6 cellular contexts compared by ENCODE assay signal in genomic region chr10:47565517-47565920, GRCh38. TPM values are rescaled to one million over a fixed set of nuclear protein-coding genes. Genes with fewer than 3 reads are reported as not detected.
DNase-seq lines count a peak whose midpoint lies in the region; ATAC-seq and TF ChIP-seq lines count a peak whose summit lies in the region.
"Not testable (repeated sequence)": the region's sequence is repeated elsewhere in the genome, so short reads cannot be mapped to it uniquely, and the experiment has no call there.

No MANE protein-coding gene starts in this region.

- H3K36me3 Mint-ChIP-seq in GM23338 (ENCODE audit: low read depth), result not testable (repeated sequence)

- H3F3A ChIP-seq in GM23338 (replicated peaks; ENCODE audit: low read depth), result not testable (repeated sequence)

- H2AFZ ChIP-seq in GM23338, result not testable (repeated sequence)

- not testable (repeated sequence) for H4K20me1 ChIP-seq in GM23338 (replicated peaks; ENCODE audit: insufficient read depth)

- H3K9me2 ChIP-seq in GM23338 (ENCODE audit: insufficient read depth), result not testable (repeated sequence)

- H3K27me3 Mint-ChIP-seq in GM23338 (ENCODE audit: insufficient read depth, low read depth, poor library complexity), result not testable (repeated sequence)

- H3K9me3 ChIP-seq in right cardiac atrium (ENCODE audit: control insufficient read depth, low read length); right lobe of liver: not testable (repeated sequence)

- not testable (repeated sequence) for H3K4me1 ChIP-seq in GM23338 (ENCODE audit: insufficient read depth); right cardiac atrium (ENCODE audit: control insufficient read depth, insufficient read depth, low read length); right lobe of liver

- not testable (repeated sequence) for H3K79me2 ChIP-seq in GM23338 (replicated peaks; ENCODE audit: insufficient read depth)

- not testable (repeated sequence) for H3K4me3 ChIP-seq in GM23338; right cardiac atrium (ENCODE audit: low read length); right lobe of liver

- ATAC-seq in GM23338, result peak; percentile 34
- peak; percentile 41 for ATAC-seq in esophagus mucosa
- peak in 1 of 2 donors; percentile 52 for ATAC-seq in right cardiac atrium
- peak in 3 of 4 donors; percentile 26 to 63 (median 45) for ATAC-seq in right lobe of liver
- ATAC-seq in omental fat pad (ENCODE audit: low FRiP score), result peak; percentile 20
- peak; percentile 37 for ATAC-seq in stimulated activated naive CD8-positive, alpha-beta T cell treated with anti-CD3 and anti-CD28 coated beads, Interleukin-15, Interleukin-2, amounts not matched to agents 100 U/mL and 50 U/mL, for 24 hours

- TF ChIP-seq CTCF in GM23338 (conservative IDR thresholded peaks at IDR 0.05; ENCODE audit: low read depth in 2 of 2); right lobe of liver (IDR thresholded peaks at IDR 0.05); omental fat pad (IDR thresholded peaks at IDR 0.05): not testable (repeated sequence)

- not testable (repeated sequence) for H3K27ac Mint-ChIP-seq in GM23338

- WGBS in right cardiac atrium, result 75% methylated on average over 47 of the region's 47 CpGs
- WGBS in right lobe of liver (ENCODE audit: insufficient coverage, low coverage, low lambda C conversion rate, missing lambda C conversion rate), result no CpG with 5 or more reads among the region's 47 CpGs

- not testable (repeated sequence) for H3K4me3 Mint-ChIP-seq in GM23338

- H3K9me3 Mint-ChIP-seq in GM23338, result not testable (repeated sequence)

- not testable (repeated sequence) for H3K27ac ChIP-seq in GM23338 (ENCODE audit: low read depth); right cardiac atrium (ENCODE audit: low read length); right lobe of liver

- not testable (repeated sequence) for DNase-seq in GM23338 (ENCODE audit: low spot score); right lobe of liver; omental fat pad (ENCODE audit: low spot score); stimulated activated naive CD8-positive, alpha-beta T cell treated with anti-CD3 and anti-CD28 coated beads, Interleukin-15, Interleukin-2, amounts not matched to agents 100 U/mL and 50 U/mL, for 24 hours
- peak in 2 of 3 donors; percentile 35 to 50 for DNase-seq in right cardiac atrium

- H3K4me2 ChIP-seq in GM23338, result not testable (repeated sequence)

- H3K27me3 ChIP-seq in GM23338 (ENCODE audit: insufficient read depth); right cardiac atrium (ENCODE audit: control insufficient read depth, insufficient read depth); right lobe of liver: not testable (repeated sequence)

- intact Hi-C loops in right cardiac atrium (cut with DNase I); right lobe of liver (cut with DNase I): not testable (repeated sequence)

- not testable (repeated sequence) for H3K4me1 Mint-ChIP-seq in GM23338

- not testable (repeated sequence) for TF ChIP-seq POLR2A in right lobe of liver (IDR thresholded peaks at IDR 0.05)

- not testable (repeated sequence) for H3K36me3 ChIP-seq in GM23338 (ENCODE audit: insufficient read depth); right lobe of liver

RNA-seq across cellular contexts. Expression of gene AGAP9, which starts 42.1 kb away (rescaled TPM):
- 6.9 and 7.6 TPM in 2 replicates for total RNA-seq in GM23338 (2014; rRNA removed; shearing (Covaris generic))
- 5.8 and 7.2 TPM in 2 replicates for polyA plus RNA-seq in GM23338 (2016; fragmentation: Nextera tagmentation; extraction: Ambion mirVana)
- 3.0 TPM for total RNA-seq in esophagus mucosa
- total RNA-seq in right cardiac atrium, result 1 to 10 TPM; 3.3 to 4.6 (median 4.0) TPM
- 4.9 TPM for polyA plus RNA-seq in right cardiac atrium
- 10 to 100 TPM in 2 of 6 experiments, 1 to 10 TPM in 4; 6.1 to 13.3 (median 8.7) TPM for total RNA-seq in right lobe of liver
- total RNA-seq in omental fat pad, result 10 to 100 TPM in 2 of 4 donors, 1 to 10 TPM in 2; 1.3 to 13.1 (median 10.4) TPM
